In the genomic region with DNA sequence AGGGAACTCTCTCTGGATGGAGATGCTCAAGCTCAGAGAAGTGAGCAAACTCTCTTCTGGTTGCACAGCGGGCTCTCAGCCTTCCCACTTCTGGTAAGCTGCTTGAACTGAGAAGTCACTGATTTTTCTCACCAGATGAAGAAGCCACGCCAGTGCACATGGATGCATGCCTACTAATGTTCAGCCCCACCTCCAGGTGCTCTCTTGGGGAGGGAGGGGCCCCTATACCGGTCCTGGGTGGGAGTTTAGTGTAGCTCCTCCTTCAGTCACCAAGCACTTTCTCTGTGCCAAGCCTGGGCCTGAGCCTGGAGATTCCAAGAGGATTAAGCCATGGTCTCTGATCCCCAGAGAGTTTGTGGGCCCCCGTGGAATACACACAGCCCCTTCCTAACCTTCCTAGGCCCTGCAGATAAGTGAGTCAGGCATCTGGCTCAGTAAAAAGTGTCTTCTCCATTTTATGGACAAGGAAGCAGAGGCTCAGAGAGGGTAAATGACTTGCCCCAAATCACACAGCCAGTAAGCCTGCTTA, we compare ENCODE assay signal across 26 cellular contexts.
"Had no signal": no experiment of that assay in that cellular context is flagged by ENCODE, and none has a peak within 500 bp of the region (broad histone marks: within the 10 kb centered on the region; RNA-seq: fewer than 3 reads in every experiment).

No MANE protein-coding gene starts in this region.

- H3K4me3 ChIP-seq: breast epithelium, SJCRH30 had no signal

- H3K27ac Mint-ChIP-seq: activated CD8-positive, alpha-beta T cell treated with anti-CD3 and anti-CD28 coated beads for 36 hours; activated T-cell treated with anti-CD3 and anti-CD28 coated beads, Interleukin-2, amount 50 U/mL, for 72 hours; activated T-helper 2 cell treated with anti-CD3 and anti-CD28 coated beads, Interferon-gamma antibody, Interleukin-2, Interleukin-4, amounts not matched to agents 10 μg/mL and 5 μg/mL and 100 μg/mL, durations not matched to agents 14 hours and 24 hours and 36 hours; T-helper 1 cell treated with Interleukin-12 subunit alpha and Interleukin-12 subunit beta and Interleukin-4 antibody, amounts not matched to agents 30 μg/mL and 1 μg/mL, for 36 hours had no signal

- H3K9ac ChIP-seq: SK-N-SH had no signal

- ATAC-seq: activated CD4-positive, CD25-positive, alpha-beta regulatory T cell treated with anti-CD3 and anti-CD28 coated beads, Interleukin-2, amount 50 U/mL, for 24 hours; activated CD8-positive, alpha-beta T cell treated with anti-CD3 and anti-CD28 coated beads for 36 hours; activated T-cell treated with anti-CD3 and anti-CD28 coated beads, Interleukin-2, amount 50 U/mL, for 72 hours; Panc1; Right ventricle myocardium inferior had no signal

- H3K36me3 Mint-ChIP-seq: activated naive CD4-positive, alpha-beta T cell treated with anti-CD3 and anti-CD28 coated beads, Interleukin-2, amount 50 U/mL, for 24 hours had no signal

- H3K4me1 ChIP-seq: breast epithelium, SJCRH30 had no signal

- H3K4me3 Mint-ChIP-seq: activated CD8-positive, alpha-beta T cell treated with anti-CD3 and anti-CD28 coated beads for 36 hours; activated naive CD4-positive, alpha-beta T cell treated with anti-CD3 and anti-CD28 coated beads, Interleukin-2, amount 50 U/mL, for 24 hours; activated T-cell treated with anti-CD3 and anti-CD28 coated beads, Interleukin-2, amount 50 U/mL, for 72 hours; T-helper 1 cell treated with Interleukin-12 subunit alpha and Interleukin-12 subunit beta and Interleukin-4 antibody, amounts not matched to agents 30 μg/mL and 1 μg/mL, for 36 hours had no signal

- H3K27ac ChIP-seq: breast epithelium, SJCRH30 had no signal

- H3K27me3 ChIP-seq: breast epithelium, SJCRH30 had no signal

- H3K9me2 ChIP-seq: SK-N-SH had no signal

- H3K4me1 Mint-ChIP-seq: activated naive CD4-positive, alpha-beta T cell treated with anti-CD3 and anti-CD28 coated beads, Interleukin-2, amount 50 U/mL, for 24 hours had no signal

- H3K36me3 ChIP-seq: breast epithelium, SJCRH30 had no signal

- H3K9me3 ChIP-seq: breast epithelium, SJCRH30, SK-N-SH had no signal

- DNase-seq: activated CD4-positive, alpha-beta T cell treated with anti-CD3 and anti-CD28 coated beads for 4 hours; activated CD8-positive, alpha-beta memory T cell treated with anti-CD3 and anti-CD28 coated beads, Interleukin-2, amount 50 U/mL, for 4 hours; activated CD8-positive, alpha-beta T cell treated with anti-CD3 and anti-CD28 coated beads for 36 hours; activated naive CD4-positive, alpha-beta T cell; activated T-cell treated with anti-CD3 and anti-CD28 coated beads, Interleukin-2, amount 50 U/mL, for 72 hours; caudate nucleus; Kasumi-1; NCI-H1048; NCI-H146; NCI-H187 treated with DMSO at 0.1 percent for 48 hours; NCI-H2081 treated with DMSO at 0.1 percent for 48 hours; NCI-H446; NCI-H526; NCI-H774; NK-92 treated with Interleukin-12 subunit alpha and Interleukin-12 subunit beta, amount 100 ng/mL, for 24 hours; OCI-M1; RPMI8226; SK-N-SH had no signal

- H3K4me2 ChIP-seq: SK-N-SH had no signal

- H3K9me3 Mint-ChIP-seq: activated CD8-positive, alpha-beta T cell treated with anti-CD3 and anti-CD28 coated beads for 36 hours; activated naive CD4-positive, alpha-beta T cell treated with anti-CD3 and anti-CD28 coated beads, Interleukin-2, amount 50 U/mL, for 24 hours; activated T-cell treated with anti-CD3 and anti-CD28 coated beads, Interleukin-2, amount 50 U/mL, for 72 hours; activated T-helper 2 cell treated with anti-CD3 and anti-CD28 coated beads, Interferon-gamma antibody, Interleukin-2, Interleukin-4, amounts not matched to agents 10 μg/mL and 5 μg/mL and 100 μg/mL, durations not matched to agents 14 hours and 24 hours and 36 hours; T-helper 1 cell treated with Interleukin-12 subunit alpha and Interleukin-12 subunit beta and Interleukin-4 antibody, amounts not matched to agents 30 μg/mL and 1 μg/mL, for 36 hours had no signal
